In genomic region chr12:7375145-7375543, GRCh38 we compare ENCODE assay signal across 14 cellular contexts.
DNase-seq lines count a peak whose midpoint lies in the region; ATAC-seq and TF ChIP-seq lines count a peak whose summit lies in the region.
"Had no signal": no experiment of that assay in that cellular context is flagged by ENCODE, and none has a peak within 500 bp of the region (broad histone marks: within the 10 kb centered on the region; RNA-seq: fewer than 3 reads in every experiment).

No MANE protein-coding gene starts in this region.

- H3K4me3 ChIP-seq in breast epithelium (no peak overlapping the region), hepatocyte (no peak overlapping the region)
- H3K4me3 ChIP-seq: MG63, PC-9, SJSA1 had no signal

- H3K9me3 ChIP-seq in breast epithelium (no peaks in the 10 kb centered on the region), hepatocyte (ENCODE audit: low read depth) (no peaks in the 10 kb centered on the region)
- H3K9me3 ChIP-seq: BE2C, MG63, SJSA1 had no signal

- no TSS peak for BruUV-seq in MCF 10A (replicated peaks; lab: Mats Ljungman, UMichigan)

- no peaks in the 10 kb centered on the region for H3K27me3 Mint-ChIP-seq in MCF 10A (ENCODE audit: insufficient read depth, unreplicated experiment)

- H2AFZ ChIP-seq in hepatocyte = no peak overlapping the region
- H2AFZ ChIP-seq: PC-9 had no signal

- POLR2A ChIA-PET in MCF 10A (lab: Yijun Ruan, JAX) = interaction anchor here (0.8 kb wide), 1 partner anchor 16 kb away, joined by 3 read pairs; no protein-coding TSS in a partner anchor
- POLR2A ChIA-PET in GM10248 (lab: Yijun Ruan, JAX) = no interaction called here

- intact Hi-C loops in MCF 10A (cut with micrococcal nuclease) (no loop called here), breast epithelium (cut with DNase I; ENCODE audit: low total_unique reads) (no loop called here)

- no peaks in the 10 kb centered on the region for H3K9me3 Mint-ChIP-seq in MCF 10A (ENCODE audit: unreplicated experiment)

- H3K27ac ChIP-seq in breast epithelium = no peak overlapping the region
- no peak overlapping the region for H3K27ac ChIP-seq in hepatocyte
- H3K27ac ChIP-seq: PC-9, SJSA1 had no signal

- TF ChIP-seq POLR2A in breast epithelium (IDR thresholded peaks at IDR 0.05) = no peak

- H3K4me3 Mint-ChIP-seq in MCF 10A (ENCODE audit: unreplicated experiment) = no peak overlapping the region
- H3K4me3 Mint-ChIP-seq: CD14-positive monocyte; CD8-positive, alpha-beta memory T cell had no signal

- no peak for ATAC-seq in GM21390 (IDR thresholded peaks at IDR 0.05; ENCODE audit: unreplicated experiment)

- no peaks in the 10 kb centered on the region for H3K79me2 ChIP-seq in hepatocyte

- H3K4me1 ChIP-seq in breast epithelium (no peaks in the 10 kb centered on the region), hepatocyte (ENCODE audit: insufficient read depth) (no peaks in the 10 kb centered on the region)

- CTCF ChIA-PET in MCF 10A (lab: Yijun Ruan, JAX) (interaction anchor here (1.3 kb wide), 1 partner anchor 85 kb away, joined by 3 read pairs; no protein-coding TSS in a partner anchor), GM10248 (lab: Yijun Ruan, JAX) (no interaction called here)

- H3K27ac Mint-ChIP-seq in MCF 10A (ENCODE audit: low read depth, unreplicated experiment) = no peak overlapping the region

- DNase-seq in MCF 10A (ENCODE audit: unreplicated experiment) = peak; percentile 27
- no peak for DNase-seq in breast epithelium (ENCODE audit: low spot score in 2 of 2)
- DNase-seq in SW480 (ENCODE audit: low spot score) = peak; percentile 31
- peak; percentile 8 for DNase-seq in hepatocyte (ENCODE audit: low spot score)
- no peak for DNase-seq in D341Med (ENCODE audit: low spot score)
- no peak for DNase-seq in GM10248 (ENCODE audit: extremely low spot score)
- DNase-seq: NK-92 treated with Interleukin-12 subunit alpha and Interleukin-12 subunit beta, amount 100 ng/mL, for 24 hours had no signal

- no peak overlapping the region for H3K4me2 ChIP-seq in hepatocyte
- H3K4me2 ChIP-seq: PC-9 had no signal

- no peaks in the 10 kb centered on the region for H3K36me3 Mint-ChIP-seq in MCF 10A (ENCODE audit: insufficient read depth, unreplicated experiment)
- H3K36me3 Mint-ChIP-seq: CD14-positive monocyte had no signal

- no peaks in the 10 kb centered on the region for H4K20me1 ChIP-seq in hepatocyte (ENCODE audit: insufficient read depth, poor library complexity, severe bottlenecking)

- H3K4me1 Mint-ChIP-seq in MCF 10A (ENCODE audit: insufficient read depth, unreplicated experiment) = peaks cover 5% of the 10 kb centered on the region
- H3K4me1 Mint-ChIP-seq: CD8-positive, alpha-beta memory T cell had no signal

- no peak for TF ChIP-seq CTCF in MCF 10A (IDR thresholded peaks at IDR 0.05; ENCODE audit: unreplicated experiment)
- TF ChIP-seq CTCF in breast epithelium (IDR thresholded peaks at IDR 0.05) = no peak
- no peak for TF ChIP-seq CTCF in hepatocyte (IDR thresholded peaks at IDR 0.05; ENCODE audit: poor library complexity)
- no peak for TF ChIP-seq CTCF in GM10248 (IDR thresholded peaks at IDR 0.05; ENCODE audit: control extremely low read depth, extremely low read depth, low read depth, missing control alignments)

- H3K9me2 ChIP-seq in hepatocyte (replicated peaks; ENCODE audit: insufficient read depth) = no peaks in the 10 kb centered on the region

- WGBS in hepatocyte (ENCODE audit: low lambda C conversion rate, missing lambda C conversion rate) = 85% methylated on average over 3 of the region's 3 CpGs

- H3K36me3 ChIP-seq in breast epithelium (no peaks in the 10 kb centered on the region), hepatocyte (replicated peaks; ENCODE audit: insufficient read depth, low read depth) (no peaks in the 10 kb centered on the region)
- H3K36me3 ChIP-seq: BE2C, MG63, SJSA1 had no signal

- H3K27me3 ChIP-seq in breast epithelium (no peaks in the 10 kb centered on the region), hepatocyte (no peaks in the 10 kb centered on the region)
- H3K27me3 ChIP-seq: BE2C, MG63, SJSA1 had no signal

Comparison
In these comparisons a context has a peak if more than half of its experiments do, and no peak if none do; other contexts are left out.
1. DNase-seq: peak in MCF 10A (single experiment), SW480 (single experiment) and hepatocyte (single experiment); none in breast epithelium (0 of 2), D341Med (single experiment) and GM10248 (single experiment).